14 cellular contexts compared by ENCODE assay signal in genomic region chr1:227763246-227764018, GRCh38. TPM values are rescaled to one million over a fixed set of nuclear protein-coding genes. Genes with fewer than 3 reads are reported as not detected.
DNase-seq lines count a peak whose midpoint lies in the region; ATAC-seq and TF ChIP-seq lines count a peak whose summit lies in the region.
"Had no signal": no experiment of that assay in that cellular context is flagged by ENCODE, and none has a peak within 500 bp of the region (broad histone marks: within the 10 kb centered on the region; RNA-seq: fewer than 3 reads in every experiment).

No MANE protein-coding gene starts in this region.

- no peaks in the 10 kb centered on the region for H3K27me3 Mint-ChIP-seq in activated CD8-positive, alpha-beta T cell treated with anti-CD3 and anti-CD28 coated beads, Interleukin-2, amount 10 ng/mL, durations not matched to agents 7 days and 5 days (ENCODE audit: low read depth)
- no peaks in the 10 kb centered on the region for H3K27me3 Mint-ChIP-seq in activated CD8-positive, alpha-beta T cell treated with anti-CD3 and anti-CD28 coated beads for 36 hours
- H3K27me3 Mint-ChIP-seq: IgD-negative memory B cell had no signal

- H4K20me1 ChIP-seq in OCI-LY3 (ENCODE audit: insufficient read depth, low read length), result peaks cover 7% of the 10 kb centered on the region; the same call in 1 of the 2 replicates

- 90 to 96% (median 94%) methylated on average over 11 to 16 of the region's 16 CpGs for WGBS in spleen, 5 donors
- 92 to 95% (median 94%) methylated on average over 15 to 16 of the region's 16 CpGs for WGBS in ovary, 3 donors

- peaks cover 79% of the 10 kb centered on the region for H3K4me1 Mint-ChIP-seq in activated CD8-positive, alpha-beta T cell treated with anti-CD3 and anti-CD28 coated beads, Interleukin-2, amount 10 ng/mL, durations not matched to agents 7 days and 5 days (ENCODE audit: low read depth)
- H3K4me1 Mint-ChIP-seq in activated CD8-positive, alpha-beta T cell treated with anti-CD3 and anti-CD28 coated beads for 36 hours (ENCODE audit: low read depth), result peaks cover 80% of the 10 kb centered on the region

- H3K36me3 Mint-ChIP-seq in activated CD8-positive, alpha-beta T cell treated with anti-CD3 and anti-CD28 coated beads, Interleukin-2, amount 10 ng/mL, durations not matched to agents 7 days and 5 days (ENCODE audit: low read depth), result peaks cover 62% of the 10 kb centered on the region
- H3K36me3 Mint-ChIP-seq in activated CD8-positive, alpha-beta T cell treated with anti-CD3 and anti-CD28 coated beads for 36 hours (ENCODE audit: low read depth), result peaks cover 34% of the 10 kb centered on the region

- H3K79me2 ChIP-seq in OCI-LY3 (ENCODE audit: low read length), result peaks cover 83% of the 10 kb centered on the region

- TF ChIP-seq CTCF in activated CD8-positive, alpha-beta T cell treated with anti-CD3 and anti-CD28 coated beads for 36 hours (IDR thresholded peaks at IDR 0.05), result no peak
- TF ChIP-seq CTCF in OCI-LY3 (IDR thresholded peaks at IDR 0.05; ENCODE audit: low read depth, low read length) (no peak), spleen (IDR thresholded peaks at IDR 0.05 in 8 of 11, conservative IDR thresholded peaks at IDR 0.05 in 3 of 11) (no peak), ovary (IDR thresholded peaks at IDR 0.05) (no peak)

- CTCF ChIA-PET in activated CD8-positive, alpha-beta T cell treated with anti-CD3 and anti-CD28 coated beads, Interleukin-2, amount 10 ng/mL, durations not matched to agents 7 days and 5 days (lab: Charles Lee), result interaction anchor here (1.0 to 3.1 kb wide), 11 partner anchors 8 to 204 kb away, joined by 3 to 18 read pairs (median 5); partner anchors contain the start of gene WNT9A
- CTCF ChIA-PET in activated CD8-positive, alpha-beta T cell treated with anti-CD3 and anti-CD28 coated beads for 36 hours (lab: Charles Lee), result interaction anchor here (0.6 to 7.0 kb wide), 10 partner anchors 10 to 189 kb away, joined by 3 to 59 read pairs (median 4); partner anchors contain the start of gene WNT9A

- H3K27me3 ChIP-seq in OCI-LY3 (ENCODE audit: low read depth, low read length) (no peaks in the 10 kb centered on the region), endocrine pancreas (ENCODE audit: control insufficient read depth, insufficient read depth, low read length) (no peaks in the 10 kb centered on the region), spleen (replicated peaks in 1 of 7) (no peaks in the 10 kb centered on the region), ovary (no peaks in the 10 kb centered on the region)

- H3K4me3 Mint-ChIP-seq in activated CD8-positive, alpha-beta T cell treated with anti-CD3 and anti-CD28 coated beads, Interleukin-2, amount 10 ng/mL, durations not matched to agents 7 days and 5 days, result no peak overlapping the region
- no peak overlapping the region for H3K4me3 Mint-ChIP-seq in activated CD8-positive, alpha-beta T cell treated with anti-CD3 and anti-CD28 coated beads for 36 hours

- H2AFZ ChIP-seq in OCI-LY3 (ENCODE audit: low read depth, low read length), result no peak overlapping the region
- H2AFZ ChIP-seq: parathyroid adenoma had no signal

- peaks cover 12% of the 10 kb centered on the region; the same call in 1 of the 2 replicates for H3K9me3 ChIP-seq in OCI-LY3 (ENCODE audit: insufficient read depth, low read length)
- no peaks in the 10 kb centered on the region for H3K9me3 ChIP-seq in endocrine pancreas (ENCODE audit: control insufficient read depth, low read length)
- H3K9me3 ChIP-seq in spleen, result no peaks in the 10 kb centered on the region
- H3K9me3 ChIP-seq in ovary, result no peaks in the 10 kb centered on the region

- peaks cover 50% of the 10 kb centered on the region for H3K4me1 ChIP-seq in OCI-LY3 (ENCODE audit: low read length)
- H3K4me1 ChIP-seq in endocrine pancreas (ENCODE audit: control insufficient read depth, insufficient read depth, low read length), result peaks cover 10% of the 10 kb centered on the region
- H3K4me1 ChIP-seq in spleen, result peaks cover 33 to 75% (median 64%) of the 10 kb centered on the region in 6 donors
- H3K4me1 ChIP-seq in ovary (ENCODE audit: insufficient read depth), result peaks cover 2% of the 10 kb centered on the region
- H3K4me1 ChIP-seq: parathyroid adenoma had no signal

- no peak overlapping the region for H3K4me2 ChIP-seq in OCI-LY3 (ENCODE audit: low read length)

- peak overlapping the region; percentile 68 for H3K27ac Mint-ChIP-seq in activated CD8-positive, alpha-beta T cell treated with anti-CD3 and anti-CD28 coated beads, Interleukin-2, amount 10 ng/mL, durations not matched to agents 7 days and 5 days
- H3K27ac Mint-ChIP-seq in activated CD8-positive, alpha-beta T cell treated with anti-CD3 and anti-CD28 coated beads for 36 hours, result no peak overlapping the region

- H3K36me3 ChIP-seq in OCI-LY3 (replicated peaks; ENCODE audit: low read depth, low read length) (peaks cover 82% of the 10 kb centered on the region), endocrine pancreas (ENCODE audit: control insufficient read depth, insufficient read depth, low read length) (no peaks in the 10 kb centered on the region), spleen (peaks cover 0 to 77% (median 37%) of the 10 kb centered on the region in 6 donors), ovary (no peaks in the 10 kb centered on the region)

- H3K4me3 ChIP-seq in OCI-LY3 (ENCODE audit: low read length) (no peak overlapping the region), endocrine pancreas (ENCODE audit: control insufficient read depth, insufficient read depth, low read length) (no peak overlapping the region), spleen (no peak overlapping the region), ovary (no peak overlapping the region)

- no peaks in the 10 kb centered on the region for H3K9me3 Mint-ChIP-seq in activated CD8-positive, alpha-beta T cell treated with anti-CD3 and anti-CD28 coated beads, Interleukin-2, amount 10 ng/mL, durations not matched to agents 7 days and 5 days (ENCODE audit: insufficient read depth)
- H3K9me3 Mint-ChIP-seq in activated CD8-positive, alpha-beta T cell treated with anti-CD3 and anti-CD28 coated beads for 36 hours, result no peaks in the 10 kb centered on the region
- H3K9me3 Mint-ChIP-seq: activated T-cell treated with anti-CD3 and anti-CD28 coated beads, Interleukin-2, amount 50 U/mL, for 4 hours; IgD-negative memory B cell had no signal

- intact Hi-C loops in activated CD8-positive, alpha-beta T cell treated with anti-CD3 and anti-CD28 coated beads for 36 hours (cut with micrococcal nuclease), result loop anchor here (10.0 kb wide), 1 partner anchor 181 kb away; the partner anchor contains the start of gene WNT9A
- intact Hi-C loops in spleen (cut with DNase I; ENCODE audit: low total_unique reads) (loop anchor here (5.0 kb wide), 1 partner anchor 184 kb away; the partner anchor contains the start of gene WNT9A), ovary (cut with DNase I) (loop anchor here (2.0 to 10.0 kb wide), 2 partner anchors 181 to 183 kb away; partner anchors contain the start of gene WNT9A (in 4 of the 4))

- DNase-seq in activated CD8-positive, alpha-beta T cell treated with anti-CD3 and anti-CD28 coated beads, Interleukin-2, amount 10 ng/mL, durations not matched to agents 7 days and 5 days, result no peak
- DNase-seq in activated CD8-positive, alpha-beta T cell treated with anti-CD3 and anti-CD28 coated beads for 36 hours, result no peak
- DNase-seq in spleen (peak; percentile 72), mucosa of gallbladder (ENCODE audit: low spot score) (no peak), AG08395 (ENCODE audit: low spot score) (no peak), ovary (no peak)
- DNase-seq: activated T-cell treated with anti-CD3 and anti-CD28 coated beads, Interleukin-2, amount 50 U/mL, for 4 hours had no signal

- TF ChIP-seq POLR2A in spleen (IDR thresholded peaks at IDR 0.05) (no peak), ovary (IDR thresholded peaks at IDR 0.05) (no peak)

- H3K9ac ChIP-seq in OCI-LY3 (ENCODE audit: low read length), result peak overlapping the region; percentile 44; the same call in 1 of the 2 replicates
- H3K9ac ChIP-seq in endocrine pancreas (ENCODE audit: control insufficient read depth, insufficient read depth, low read length), result peak overlapping the region; percentile 33
- H3K9ac ChIP-seq: parathyroid adenoma had no signal

- H3K27ac ChIP-seq in OCI-LY3 (ENCODE audit: low read length) (peak overlapping the region; percentile 99; the same call in 1 of the 2 replicates), spleen (peak overlapping the region in 5 of 8 donors; percentile 53 to 78 (median 64)), ovary (peak overlapping the region in 1 of 2 donors; percentile 13)
- H3K27ac ChIP-seq: parathyroid adenoma had no signal

- ATAC-seq in activated CD8-positive, alpha-beta T cell treated with anti-CD3 and anti-CD28 coated beads, Interleukin-2, amount 10 ng/mL, durations not matched to agents 7 days and 5 days, result no peak
- ATAC-seq in activated CD8-positive, alpha-beta T cell treated with anti-CD3 and anti-CD28 coated beads for 36 hours, result no peak

- POLR2A ChIA-PET in activated CD8-positive, alpha-beta T cell treated with anti-CD3 and anti-CD28 coated beads, Interleukin-2, amount 10 ng/mL, durations not matched to agents 7 days and 5 days (lab: Charles Lee), result interaction anchor here (1.0 kb wide), 1 partner anchor 24 kb away, joined by 3 read pairs; no protein-coding TSS in a partner anchor
- POLR2A ChIA-PET in activated CD8-positive, alpha-beta T cell treated with anti-CD3 and anti-CD28 coated beads for 36 hours (lab: Charles Lee), result interaction anchor here (0.6 to 2.7 kb wide), 4 partner anchors 190 to 319 kb away, joined by 3 to 9 read pairs (median 3); partner anchors contain the start of gene ARF1

- no peak for TF ChIP-seq EP300 in ovary (IDR thresholded peaks at IDR 0.05)

RNA-seq across cellular contexts. Expression of gene SNAP47, which starts 28.2 kb away (rescaled TPM):
- total RNA-seq in activated CD8-positive, alpha-beta T cell treated with anti-CD3 and anti-CD28 coated beads, Interleukin-2, amount 10 ng/mL, durations not matched to agents 7 days and 5 days, result 10 to 100 TPM; 20.7 to 25.3 TPM
- total RNA-seq in activated CD8-positive, alpha-beta T cell treated with anti-CD3 and anti-CD28 coated beads for 36 hours, result 10 to 100 TPM; 25.3 to 25.5 TPM
- 10 to 100 TPM; 20.6 to 42.7 (median 27.8) TPM for total RNA-seq in spleen
- 10 to 100 TPM in 2 of 3 donors, 1 to 10 TPM in 1; 10.0 to 14.4 (median 11.2) TPM for polyA plus RNA-seq in spleen
- 32.3 TPM for total RNA-seq in mucosa of gallbladder
- 100 to 1,000 TPM in 4 of 7 donors, 10 to 100 TPM in 3; 63.5 to 135 (median 106) TPM for total RNA-seq in ovary
- 10 to 100 TPM; 43.5 to 74.9 TPM for polyA plus RNA-seq in ovary

RNA-seq across cellular contexts. Expression of gene JMJD4, which starts 28.3 kb away (rescaled TPM):
- total RNA-seq in activated CD8-positive, alpha-beta T cell treated with anti-CD3 and anti-CD28 coated beads, Interleukin-2, amount 10 ng/mL, durations not matched to agents 7 days and 5 days, result 10 to 100 TPM; 16.8 to 17.3 TPM
- 10 to 100 TPM; 16.2 to 17.3 TPM for total RNA-seq in activated CD8-positive, alpha-beta T cell treated with anti-CD3 and anti-CD28 coated beads for 36 hours
- total RNA-seq in spleen (10 to 100 TPM; 14.3 to 35.4 (median 21.1) TPM), mucosa of gallbladder (14.1 TPM), ovary (10 to 100 TPM; 23.9 to 28.9 (median 26.4) TPM)
- polyA plus RNA-seq in spleen (10 to 100 TPM; 11.2 to 17.2 (median 14.5) TPM), ovary (10 to 100 TPM in 1 of 2 donors, 1 to 10 TPM in 1; 5.9 to 19.9 TPM)

RNA-seq across cellular contexts. Expression of gene PRSS38, which starts 52.0 kb away (rescaled TPM):
- total RNA-seq in activated CD8-positive, alpha-beta T cell treated with anti-CD3 and anti-CD28 coated beads, Interleukin-2, amount 10 ng/mL, durations not matched to agents 7 days and 5 days, result not detected
- total RNA-seq in activated CD8-positive, alpha-beta T cell treated with anti-CD3 and anti-CD28 coated beads for 36 hours, result not detected
- total RNA-seq in spleen (not detected), mucosa of gallbladder (not detected), ovary (not detected)
- polyA plus RNA-seq in spleen (not detected), ovary (not detected)
- total RNA-seq: activated T-cell treated with anti-CD3 and anti-CD28 coated beads, Interleukin-2, amount 50 U/mL, for 4 hours; aorta; glomerular endothelial cell; left lobe of liver had no signal
- polyA plus RNA-seq: aorta, IgD-negative memory B cell had no signal
